ENCODE assay signal across 1 cellular context in genomic region chr11:4891996-4892640, GRCh38.
TF ChIP-seq lines count a peak whose summit lies in the region.

No MANE protein-coding gene starts in this region.

TF ChIP-seq in K562, 482 proteins besides CTCF, POLR2A, EP300 and RAD21:
- TF ChIP-seq HNRNPUL1 (IDR thresholded peaks at IDR 0.05; ENCODE audit: low read length) (no peak), PYGO2 (tag; IDR thresholded peaks at IDR 0.05) (no peak), ARID1B (IDR thresholded peaks at IDR 0.05) (peak; percentile 44; the same call in 1 of the 2 replicates), DPF2 (IDR thresholded peaks at IDR 0.05) (peak; percentile 28; the same call in 1 of the 2 replicates), FOSL1 (tag; conservative IDR thresholded peaks at IDR 0.05) (peak; percentile 97), SAFB (IDR thresholded peaks at IDR 0.05; ENCODE audit: borderline replicate concordance, low read depth, low read length) (no peak), NFE2 (IDR thresholded peaks at IDR 0.05; ENCODE audit: low read depth) (peak; percentile 44; the same call in 1 of the 2 replicates), CREB3 (tag; conservative IDR thresholded peaks at IDR 0.05; ENCODE audit: low read depth) (no peak), NFIC (IDR thresholded peaks at IDR 0.05) (peak; percentile 75), ARNT (IDR thresholded peaks at IDR 0.05) (peak in 1 of 2 experiments; percentile 99; a peak in 2 of 4 replicates), RBM15 (IDR thresholded peaks at IDR 0.05; ENCODE audit: insufficient read depth, low read length) (no peak), ARID3A (IDR thresholded peaks at IDR 0.05; ENCODE audit: borderline replicate concordance, low read depth, low read length) (0 out of 2 replicates have a peak, but pooled peaks have one; percentile 20), JUND (IDR thresholded peaks at IDR 0.05; ENCODE audit: borderline replicate concordance, low read depth, low read length) (peak; percentile 65), JUND (tag; IDR thresholded peaks at IDR 0.05; ENCODE audit: borderline replicate concordance, low read depth, low read length) (peak; percentile 86; the same call in 1 of the 3 replicates), MAFG (tag; conservative IDR thresholded peaks at IDR 0.05) (0 out of 2 replicates have a peak, but pooled peaks have one; percentile 11), ELK3 (CRISPR knock-in tag; IDR thresholded peaks at IDR 0.05) (no peak), ZNF3 (CRISPR knock-in tag; IDR thresholded peaks at IDR 0.05) (no peak), SMARCE1 (IDR thresholded peaks at IDR 0.05) (0 out of 2 replicates have a peak, but pooled peaks have one; percentile 51), SMARCA4 (IDR thresholded peaks at IDR 0.05) (peak; percentile 58; the same call in 1 of the 2 replicates), ZNF695 (CRISPR knock-in tag; IDR thresholded peaks at IDR 0.05) (no peak), ZNF24 (IDR thresholded peaks at IDR 0.05) (peak; percentile 49; the same call in 1 of the 2 replicates), ZNF407 (IDR thresholded peaks at IDR 0.05; ENCODE audit: low read depth) (no peak)
- TF ChIP-seq, protein P1, sequence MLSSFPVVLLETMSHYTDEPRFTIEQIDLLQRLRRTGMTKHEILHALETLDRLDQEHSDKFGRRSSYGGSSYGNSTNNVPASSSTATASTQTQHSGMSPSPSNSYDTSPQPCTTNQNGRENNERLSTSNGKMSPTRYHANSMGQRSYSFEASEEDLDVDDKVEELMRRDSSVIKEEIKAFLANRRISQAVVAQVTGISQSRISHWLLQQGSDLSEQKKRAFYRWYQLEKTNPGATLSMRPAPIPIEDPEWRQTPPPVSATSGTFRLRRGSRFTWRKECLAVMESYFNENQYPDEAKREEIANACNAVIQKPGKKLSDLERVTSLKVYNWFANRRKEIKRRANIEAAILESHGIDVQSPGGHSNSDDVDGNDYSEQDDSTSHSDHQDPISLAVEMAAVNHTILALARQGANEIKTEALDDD (IDR thresholded peaks at IDR 0.05) = peak; percentile 71
- TF ChIP-seq, protein P2, sequence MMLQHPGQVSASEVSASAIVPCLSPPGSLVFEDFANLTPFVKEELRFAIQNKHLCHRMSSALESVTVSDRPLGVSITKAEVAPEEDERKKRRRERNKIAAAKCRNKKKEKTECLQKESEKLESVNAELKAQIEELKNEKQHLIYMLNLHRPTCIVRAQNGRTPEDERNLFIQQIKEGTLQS (IDR thresholded peaks at IDR 0.05) = peak; percentile 63
- TF ChIP-seq, protein P2 (CRISPR knock-in tag; conservative IDR thresholded peaks at IDR 0.05) = no peak
TF ChIP-seq in K562: peak in this region for 14.
